1 cellular context compared by ENCODE assay signal in the genomic region with DNA sequence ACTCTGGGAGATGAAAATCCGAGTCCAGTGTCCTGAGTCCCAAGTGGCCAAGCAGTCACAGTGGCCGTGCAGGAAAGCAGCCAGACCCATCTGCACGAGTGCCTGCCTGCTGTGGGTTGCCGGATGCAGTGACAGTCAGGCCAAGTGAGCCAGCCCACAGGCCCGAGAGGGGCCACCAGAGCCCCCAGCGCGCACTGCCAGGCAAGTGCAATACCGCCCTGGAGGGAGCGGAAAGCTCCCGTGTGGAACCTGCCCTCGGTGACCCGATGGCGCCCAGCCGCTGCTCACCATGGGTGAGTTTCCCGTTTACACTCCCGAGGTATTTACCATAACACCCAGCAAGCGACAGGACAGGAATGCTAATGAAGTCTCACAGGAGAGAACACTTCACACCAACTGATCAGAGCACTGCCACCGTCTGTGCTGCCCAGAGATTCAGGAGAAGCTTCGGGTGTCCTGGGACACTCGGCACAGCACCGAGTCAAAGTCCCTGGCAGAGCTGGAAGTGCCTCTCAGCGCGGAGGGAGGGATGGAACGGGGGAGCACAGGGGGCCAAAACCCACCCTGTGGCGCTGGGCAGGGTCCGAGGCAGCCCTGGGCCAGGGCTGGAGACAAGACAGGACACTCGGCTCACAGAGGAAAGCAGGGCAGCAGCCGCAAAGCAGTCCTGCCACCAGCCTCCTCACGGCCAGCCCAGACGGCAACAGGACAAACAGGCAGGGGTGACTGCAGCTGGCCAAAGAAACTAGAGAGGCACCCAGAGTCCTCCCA.
A peak's percentile ranks its signal among the peaks of the same experiment; 100 is the strongest.
TF ChIP-seq lines count a peak whose summit lies in the region.

No MANE protein-coding gene starts in this region.

TF ChIP-seq in HepG2, 621 proteins besides CTCF, POLR2A, EP300 and RAD21:
- TF ChIP-seq RBFOX2 (IDR thresholded peaks at IDR 0.05; ENCODE audit: low read depth, low read length) = 0 out of 2 replicates have a peak, but pooled peaks have one; percentile 18
- TF ChIP-seq AGO2 (optimal IDR thresholded peaks at IDR 0.05; ENCODE audit: low read depth, low read length) = peak; percentile 63
- no peak for TF ChIP-seq IRF2 (CRISPR knock-in tag; IDR thresholded peaks at IDR 0.05)
